In the genomic region with DNA sequence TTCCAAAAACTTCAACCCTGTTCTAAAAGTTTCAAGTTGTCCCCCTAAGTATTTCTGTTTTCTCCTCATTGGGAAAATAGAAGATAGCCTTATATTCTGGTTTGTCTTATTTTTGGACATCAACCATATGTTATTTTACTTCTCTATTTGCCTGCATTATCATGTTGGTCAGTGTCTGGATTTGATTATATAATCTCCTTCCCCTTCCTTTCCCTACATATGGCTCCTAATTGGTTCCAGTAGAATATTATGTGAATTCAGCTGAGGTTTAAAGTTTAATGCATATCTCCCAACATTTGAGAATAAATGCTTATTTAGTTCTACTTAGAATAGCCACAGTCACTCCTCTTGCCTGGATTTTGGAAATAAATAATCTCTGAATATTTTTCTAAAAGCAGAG, we compare ENCODE assay signal across 21 cellular contexts.
"Had no signal": no experiment of that assay in that cellular context is flagged by ENCODE, and none has a peak within 500 bp of the region (broad histone marks: within the 10 kb centered on the region; RNA-seq: fewer than 3 reads in every experiment).

No MANE protein-coding gene starts in this region.

- H3K27ac ChIP-seq: SJSA1 had no signal

- H3K27me3 ChIP-seq: SJSA1 had no signal

- H3K36me3 ChIP-seq: SJSA1 had no signal

- H3K4me1 ChIP-seq: SJSA1 had no signal

- DNase-seq: IMR-90, Kasumi-1, KG1, MM.1S, NCI-H1092 treated with DMSO at 0.1 percent for 48 hours, NCI-H1436, NCI-H187, NCI-H2029, NCI-H2081 treated with DMSO at 0.1 percent for 48 hours, NCI-H2171, NCI-H226, NCI-H446, NCI-H510A, NCI-H524 treated with DMSO at 0.1 percent for 48 hours, NCI-H69, NCI-H774, Right ventricle myocardium superior, RPMI8226, SIG-M5 had no signal

- H3K4me3 ChIP-seq: SJSA1 had no signal

- H3K9me3 ChIP-seq: SJSA1 had no signal

- ATAC-seq: HepG2 had no signal
